In the genomic region with DNA sequence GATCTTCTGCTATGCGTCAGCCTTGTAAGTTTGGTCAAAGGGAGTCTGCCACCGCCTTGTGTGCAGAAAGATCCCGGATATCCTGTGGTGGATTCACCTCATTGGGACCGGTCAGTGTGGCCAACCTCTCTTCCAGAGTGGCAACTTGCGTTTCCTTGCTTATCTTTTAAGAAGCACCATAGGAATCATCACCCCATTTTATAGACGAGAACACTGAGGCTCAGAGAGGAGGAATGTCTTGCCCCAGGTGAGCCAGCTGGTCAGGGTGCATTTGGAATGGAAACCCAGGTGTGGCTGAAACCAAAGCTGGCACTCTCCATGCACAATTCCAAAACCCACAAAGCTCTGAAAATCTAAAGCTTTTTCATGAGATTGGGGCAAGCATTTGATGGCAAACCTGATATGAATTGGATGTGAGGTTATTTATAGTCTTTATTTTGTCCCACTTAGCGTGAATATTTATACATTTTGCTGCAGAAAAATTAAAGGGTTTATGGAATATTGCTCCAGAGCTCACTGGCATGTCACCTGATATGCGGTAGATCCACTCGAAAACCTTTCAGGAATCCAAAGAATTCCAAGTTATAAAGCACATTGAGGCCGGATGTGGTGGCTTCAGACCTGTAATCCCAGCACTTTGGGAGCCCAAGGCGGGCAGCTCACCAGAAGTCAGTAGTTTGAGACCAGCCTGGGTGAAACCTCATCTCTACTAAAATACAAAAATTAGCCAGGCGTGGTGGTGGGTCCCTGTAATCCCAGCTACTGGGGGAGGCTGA, we compare ENCODE assay signal across 1 cellular context.
TF ChIP-seq lines count a peak whose summit lies in the region.

No MANE protein-coding gene starts in this region.

TF ChIP-seq in IMR-90, 13 proteins besides CTCF, POLR2A, EP300 and RAD21:
- no peak for TF ChIP-seq CHD1 (IDR thresholded peaks at IDR 0.05; ENCODE audit: low read depth, low read length)
